ENCODE assay signal across 25 cellular contexts in genomic region chr12:95718001-95718400, GRCh38.
DNase-seq lines count a peak whose midpoint lies in the region; ATAC-seq and TF ChIP-seq lines count a peak whose summit lies in the region.
"Had no signal": no experiment of that assay in that cellular context is flagged by ENCODE, and none has a peak within 500 bp of the region (broad histone marks: within the 10 kb centered on the region; RNA-seq: fewer than 3 reads in every experiment).

No MANE protein-coding gene starts in this region.

- H3K14ac ChIP-seq in trophoblast cell (ENCODE audit: low read length) = no peak overlapping the region

- peaks cover 51% of the 10 kb centered on the region for H3F3A ChIP-seq in PC-9 (ENCODE audit: insufficient read depth, low read depth)

- no peak overlapping the region for H3K4me3 Mint-ChIP-seq in MCF 10A (ENCODE audit: unreplicated experiment)
- H3K4me3 Mint-ChIP-seq: activated naive CD8-positive, alpha-beta T cell treated with anti-CD3 and anti-CD28 coated beads for 36 hours; activated T-helper 17 cell treated with anti-CD3 and anti-CD28 coated beads, Interleukin-2, amount 50 U/mL, for 72 hours; T-helper 2 cell treated with Interferon-gamma antibody and Interleukin-4, amounts not matched to agents 5 μg/mL and 100 μg/mL, for 36 hours; type B pancreatic cell had no signal

- H4K91ac ChIP-seq in trophoblast cell (ENCODE audit: low read depth, low read length) = no peak overlapping the region

- no peak overlapping the region for H4K8ac ChIP-seq in trophoblast cell (ENCODE audit: low read depth, low read length)

- H2AFZ ChIP-seq in PC-9 (no peak overlapping the region), trophoblast cell (ENCODE audit: insufficient read depth, low read length, poor library complexity) (no peak overlapping the region)

- H2BK120ac ChIP-seq in trophoblast cell (ENCODE audit: insufficient read depth, low read length, poor library complexity) = no peak overlapping the region

- WGBS in stomach, 5 donors = 23 to 45% (median 37%) methylated on average over 3 of the region's 3 CpGs
- no CpG with 5 or more reads among the region's 3 CpGs for whole genome bisulfite sequencing in trophoblast cell (ENCODE audit: extremely low coverage, insufficient coverage, insufficient read length)

- H3K18ac ChIP-seq in trophoblast cell (ENCODE audit: low read length) = no peak overlapping the region

- no peak overlapping the region for H2BK5ac ChIP-seq in trophoblast cell (ENCODE audit: low read depth, low read length, poor library complexity)

- TF ChIP-seq CTCF in MCF 10A (IDR thresholded peaks at IDR 0.05; ENCODE audit: unreplicated experiment) = no peak
- TF ChIP-seq CTCF in PC-9 (conservative IDR thresholded peaks at IDR 0.05) = no peak
- no peak for TF ChIP-seq CTCF in stomach (IDR thresholded peaks at IDR 0.05)
- TF ChIP-seq CTCF in BE2C (IDR thresholded peaks at IDR 0.05; ENCODE audit: low read depth, low read length) = no peak

- H3K79me1 ChIP-seq in trophoblast cell (ENCODE audit: low read length) = no peaks in the 10 kb centered on the region

- H3K4me2 ChIP-seq in PC-9 = peak overlapping the region; percentile 10
- no peak overlapping the region for H3K4me2 ChIP-seq in trophoblast cell (ENCODE audit: low read length)

- H4K20me1 ChIP-seq in PC-9 (ENCODE audit: insufficient read depth) = no peaks in the 10 kb centered on the region

- BruUV-seq in MCF 10A (replicated peaks; lab: Mats Ljungman, UMichigan) (no TSS peak), PC-9 (replicated peaks; lab: Mats Ljungman, UMichigan) (no TSS peak)

- no peak overlapping the region for H4K12ac ChIP-seq in trophoblast cell (ENCODE audit: low read depth, low read length)

- DNase-seq in T47D (ENCODE audit: low read depth in 1 of 2, low spot score in 1 of 2) (peak; percentile 38 to 85), MCF 10A (ENCODE audit: unreplicated experiment) (no peak), PC-9 (peak; percentile 14 to 91), kidney glomerular epithelial cell (lab: John Stamatoyannopoulos, UW) (peak; percentile 14), stomach (no peak), BE2C (no peak), trophoblast cell (no peak)
- DNase-seq: activated naive CD8-positive, alpha-beta T cell treated with anti-CD3 and anti-CD28 coated beads for 36 hours; COR-L47; effector memory CD4-positive, alpha-beta T cell; foreskin keratinocyte; GOT3; Kasumi-1; NCI-H1048; NCI-H187; NCI-H2171 treated with DMSO at 0.1 percent for 48 hours; NCI-H524; NK-92 treated with Interleukin-12 subunit alpha and Interleukin-12 subunit beta, amount 100 ng/mL, for 24 hours; stimulated activated CD8-positive, alpha-beta memory T cell treated with anti-CD3 and anti-CD28 coated beads, Interleukin-4, amount 100 ng/mL, for 48 hours had no signal

- no peaks in the 10 kb centered on the region for H3K9me3 Mint-ChIP-seq in MCF 10A (ENCODE audit: unreplicated experiment)
- H3K9me3 Mint-ChIP-seq: activated naive CD8-positive, alpha-beta T cell treated with anti-CD3 and anti-CD28 coated beads for 36 hours; activated T-helper 17 cell treated with anti-CD3 and anti-CD28 coated beads, Interleukin-2, amount 50 U/mL, for 72 hours; T-helper 2 cell treated with Interferon-gamma antibody and Interleukin-4, amounts not matched to agents 5 μg/mL and 100 μg/mL, for 36 hours; type B pancreatic cell had no signal

- in situ Hi-C loops in T47D (cut with HindIII; ENCODE audit: low pct_unique_long_range_greater_than_20kb, low sequenced_read_pairs) = no loop called here

- H3K9me3 ChIP-seq in PC-9 (ENCODE audit: insufficient read depth, low read depth) (0 out of 2 replicates have a peak, but pooled peaks cover 3% of the 10 kb centered on the region), stomach (no peaks in the 10 kb centered on the region), BE2C (no peaks in the 10 kb centered on the region), trophoblast cell (ENCODE audit: insufficient read depth, low read depth, low read length) (peaks cover 1% of the 10 kb centered on the region)

- no peak overlapping the region for H3K27ac Mint-ChIP-seq in MCF 10A (ENCODE audit: low read depth, unreplicated experiment)
- H3K27ac Mint-ChIP-seq: activated naive CD8-positive, alpha-beta T cell treated with anti-CD3 and anti-CD28 coated beads for 36 hours; activated T-helper 17 cell treated with anti-CD3 and anti-CD28 coated beads, Interleukin-2, amount 50 U/mL, for 72 hours; T-helper 2 cell treated with Interferon-gamma antibody and Interleukin-4, amounts not matched to agents 5 μg/mL and 100 μg/mL, for 36 hours; type B pancreatic cell had no signal

- H3K27ac ChIP-seq in PC-9 = peak overlapping the region; percentile 38
- peak overlapping the region; percentile 38 to 70 (median 66) for H3K27ac ChIP-seq in stomach
- H3K27ac ChIP-seq in trophoblast cell (ENCODE audit: low read depth, low read length) = no peak overlapping the region
- H3K27ac ChIP-seq: foreskin keratinocyte had no signal

- no peaks in the 10 kb centered on the region for H3K9me2 ChIP-seq in PC-9 (ENCODE audit: insufficient read depth)

- ATAC-seq in GM18870 (IDR thresholded peaks at IDR 0.05; ENCODE audit: unreplicated experiment) = no peak
- ATAC-seq: activated T-helper 17 cell treated with anti-CD3 and anti-CD28 coated beads, Interleukin-2, amount 50 U/mL, for 72 hours; esophagus mucosa; foreskin keratinocyte; GM12878 had no signal

- no peak overlapping the region for H3K4ac ChIP-seq in trophoblast cell (ENCODE audit: low read depth, low read length)

- H3K4me1 ChIP-seq in PC-9 (replicated peaks; ENCODE audit: insufficient read depth) (peaks cover 23% of the 10 kb centered on the region), stomach (peaks cover 4 to 56% (median 27%) of the 10 kb centered on the region in 4 donors), BE2C (peaks cover 9% of the 10 kb centered on the region; the same call in 1 of the 2 replicates), trophoblast cell (ENCODE audit: control insufficient read depth in 1 of 2, insufficient read depth in 2 of 2, low read length in 2 of 2) (no peaks in the 10 kb centered on the region)

- CTCF ChIA-PET in MCF 10A (lab: Yijun Ruan, JAX) = no interaction called here
- CTCF ChIA-PET in PC-9 (lab: Charles Lee) = interaction anchor here (0.6 kb wide), 2 partner anchors 72 to 106 kb away, joined by 3 read pairs; no protein-coding TSS in a partner anchor

- no peak overlapping the region for H3K23ac ChIP-seq in trophoblast cell (ENCODE audit: low read length)

- POLR2A ChIA-PET in MCF 10A (lab: Yijun Ruan, JAX) (interaction anchor here (0.9 to 1.6 kb wide), 3 partner anchors 8 to 36 kb away, joined by 3 to 6 read pairs (median 4); no protein-coding TSS in a partner anchor), PC-9 (lab: Charles Lee; ENCODE audit: unreplicated experiment) (no interaction called here)

- peaks cover 7% of the 10 kb centered on the region for H3K4me1 Mint-ChIP-seq in MCF 10A (ENCODE audit: insufficient read depth, unreplicated experiment)
- H3K4me1 Mint-ChIP-seq: activated naive CD8-positive, alpha-beta T cell treated with anti-CD3 and anti-CD28 coated beads for 36 hours; activated T-helper 17 cell treated with anti-CD3 and anti-CD28 coated beads, Interleukin-2, amount 50 U/mL, for 72 hours had no signal

- H3K36me3 Mint-ChIP-seq in MCF 10A (ENCODE audit: insufficient read depth, unreplicated experiment) = peaks cover 4% of the 10 kb centered on the region
- H3K36me3 Mint-ChIP-seq: activated naive CD8-positive, alpha-beta T cell treated with anti-CD3 and anti-CD28 coated beads for 36 hours; type B pancreatic cell had no signal

- no peak overlapping the region for H2BK12ac ChIP-seq in trophoblast cell (ENCODE audit: low read length)

- peaks cover 5% of the 10 kb centered on the region; the same call in 1 of the 2 replicates for H3K79me2 ChIP-seq in PC-9 (ENCODE audit: low read depth)
- no peaks in the 10 kb centered on the region for H3K79me2 ChIP-seq in trophoblast cell (ENCODE audit: control insufficient read depth, insufficient read depth, low read length, poor library complexity)

- no peak overlapping the region for H3K9ac ChIP-seq in trophoblast cell (ENCODE audit: low read length)

- H2AK5ac ChIP-seq in trophoblast cell (ENCODE audit: low read length) = no peak overlapping the region

- TF ChIP-seq POLR2A in stomach (IDR thresholded peaks at IDR 0.05) = no peak

- no peaks in the 10 kb centered on the region for H3K27me3 Mint-ChIP-seq in MCF 10A (ENCODE audit: insufficient read depth, unreplicated experiment)
- H3K27me3 Mint-ChIP-seq: activated T-helper 17 cell treated with anti-CD3 and anti-CD28 coated beads, Interleukin-2, amount 50 U/mL, for 72 hours; type B pancreatic cell had no signal

- intact Hi-C loops in MCF 10A (cut with micrococcal nuclease) = no loop called here
- intact Hi-C loops in PC-9 (cut with micrococcal nuclease; ENCODE audit: unreplicated experiment) = loop anchor here (10.0 kb wide), 1 partner anchor 133 kb away; no protein-coding TSS in a partner anchor
- intact Hi-C loops in stomach (cut with DNase I; ENCODE audit: low total_unique reads) = no loop called here

- TF ChIP-seq EP300 in stomach (IDR thresholded peaks at IDR 0.05) = no peak

- H3K36me3 ChIP-seq in PC-9 (ENCODE audit: low read depth) (peaks cover 47% of the 10 kb centered on the region), stomach (peaks cover 0 to 3% (median 0%) of the 10 kb centered on the region in 4 donors), BE2C (no peaks in the 10 kb centered on the region), trophoblast cell (ENCODE audit: control insufficient read depth in 1 of 2, insufficient read depth in 2 of 2, low read length in 2 of 2) (no peaks in the 10 kb centered on the region)

- H3K27me3 ChIP-seq in PC-9 (ENCODE audit: insufficient read depth, low read depth) = no peaks in the 10 kb centered on the region
- no peaks in the 10 kb centered on the region for H3K27me3 ChIP-seq in stomach
- H3K27me3 ChIP-seq in BE2C = no peaks in the 10 kb centered on the region
- H3K27me3 ChIP-seq in trophoblast cell (ENCODE audit: insufficient read depth, low read length) = no peaks in the 10 kb centered on the region
- H3K27me3 ChIP-seq: foreskin keratinocyte had no signal

- H3K4me3 ChIP-seq in PC-9 (no peak overlapping the region), stomach (no peak overlapping the region), BE2C (ENCODE audit: low read depth, low read length) (no peak overlapping the region), trophoblast cell (ENCODE audit: low read depth, low read length) (no peak overlapping the region)
- H3K4me3 ChIP-seq: GM12878 had no signal

Comparison
In these comparisons a context has a peak if more than half of its experiments do, and no peak if none do; other contexts are left out.
1. DNase-seq: peak in T47D (2 of 2), PC-9 (2 of 2) and kidney glomerular epithelial cell (single experiment); none in MCF 10A (single experiment), stomach (single experiment), BE2C (single experiment) and trophoblast cell (0 of 2).